In genomic region chr16:30053376-30054015, GRCh38 we compare ENCODE assay signal across 8 cellular contexts. TPM values are rescaled to one million over a fixed set of nuclear protein-coding genes. Genes with fewer than 3 reads are reported as not detected.
A peak's percentile ranks its signal among the peaks of the same experiment; 100 is the strongest.
DNase-seq lines count a peak whose midpoint lies in the region; ATAC-seq and TF ChIP-seq lines count a peak whose summit lies in the region.

No MANE protein-coding gene starts in this region.

- POLR2A ChIA-PET in OCI-LY7 (lab: Charles Lee): interaction anchor here (0.5 kb wide), 1 partner anchor 37 kb away, joined by 5 read pairs; no protein-coding TSS in a partner anchor
- POLR2A ChIA-PET in naive thymus-derived CD4-positive, alpha-beta T cell (lab: Charles Lee): interaction anchor here (0.6 to 7.7 kb wide), 5 partner anchors 9 to 374 kb away, joined by 3 to 48 read pairs (median 4); partner anchors contain the start of gene ALDOA

- DNase-seq in activated T-cell treated with anti-CD3 and anti-CD28 coated beads, Interleukin-2, amount 50 U/mL, for 4 hours: no peak
- DNase-seq in activated T-cell treated with anti-CD3 and anti-CD28 coated beads for 4 hours (no peak), OCI-LY7 (ENCODE audit: low spot score) (no peak), NCI-H1092 treated with DMSO at 0.1 percent for 48 hours (lab: John Stamatoyannopoulos, UW) (no peak)
- no peak for DNase-seq in effector memory CD8-positive, alpha-beta T cell
- no peak for DNase-seq in naive thymus-derived CD4-positive, alpha-beta T cell
- DNase-seq in activated CD4-positive, alpha-beta T cell treated with anti-CD3 and anti-CD28 coated beads for 48 hours: no peak

- CTCF ChIA-PET in OCI-LY7 (lab: Charles Lee; ENCODE audit: unreplicated experiment): no interaction called here
- CTCF ChIA-PET in naive thymus-derived CD4-positive, alpha-beta T cell (lab: Charles Lee): no interaction called here

- H3K9me3 ChIP-seq in OCI-LY7 (ENCODE audit: low read length): no peaks in the 10 kb centered on the region
- H3K9me3 ChIP-seq in naive thymus-derived CD4-positive, alpha-beta T cell (ENCODE audit: control insufficient read depth in 2 of 3, low read length in 3 of 3): no peaks in the 10 kb centered on the region

- H3K36me3 Mint-ChIP-seq in activated T-cell treated with anti-CD3 and anti-CD28 coated beads, Interleukin-2, amount 50 U/mL, for 4 hours (ENCODE audit: insufficient read depth): no peaks in the 10 kb centered on the region
- peaks cover 22% of the 10 kb centered on the region for H3K36me3 Mint-ChIP-seq in effector memory CD8-positive, alpha-beta T cell (ENCODE audit: insufficient read depth)
- no peaks in the 10 kb centered on the region for H3K36me3 Mint-ChIP-seq in naive thymus-derived CD4-positive, alpha-beta T cell

- H3K4me3 ChIP-seq in OCI-LY7 (ENCODE audit: low read depth, low read length, poor library complexity, severe bottlenecking): peak overlapping the region; percentile 83
- peak overlapping the region; percentile 51 for H3K4me3 ChIP-seq in naive thymus-derived CD4-positive, alpha-beta T cell (ENCODE audit: low read length)

- peak overlapping the region; percentile 97 for H3K4me2 ChIP-seq in OCI-LY7 (ENCODE audit: low read length)

- H3K9me2 ChIP-seq in OCI-LY7 (ENCODE audit: insufficient read depth, low read length): no peaks in the 10 kb centered on the region

- no peaks in the 10 kb centered on the region for H3K36me3 ChIP-seq in OCI-LY7 (ENCODE audit: insufficient read depth, low read length)
- H3K36me3 ChIP-seq in naive thymus-derived CD4-positive, alpha-beta T cell (ENCODE audit: control insufficient read depth in 2 of 3, insufficient read depth in 3 of 3, low read length in 3 of 3): no peaks in the 10 kb centered on the region

- H3K4me1 Mint-ChIP-seq in activated T-cell treated with anti-CD3 and anti-CD28 coated beads, Interleukin-2, amount 50 U/mL, for 4 hours (ENCODE audit: low read depth): peaks cover 20% of the 10 kb centered on the region
- peaks cover 11 to 14% of the 10 kb centered on the region in 2 donors for H3K4me1 Mint-ChIP-seq in effector memory CD8-positive, alpha-beta T cell (ENCODE audit: low read depth in 2 of 2)
- peaks cover 6 to 35% (median 24%) of the 10 kb centered on the region in 7 donors for H3K4me1 Mint-ChIP-seq in naive thymus-derived CD4-positive, alpha-beta T cell

- H4K20me1 ChIP-seq in OCI-LY7 (ENCODE audit: insufficient read depth, low read length): no peaks in the 10 kb centered on the region

- TF ChIP-seq CTCF in OCI-LY7 (conservative IDR thresholded peaks at IDR 0.05; ENCODE audit: low read length): no peak

- ATAC-seq in activated T-cell treated with anti-CD3 and anti-CD28 coated beads, Interleukin-2, amount 50 U/mL, for 4 hours: peak; percentile 9 to 36
- peak; percentile 6 for ATAC-seq in effector memory CD8-positive, alpha-beta T cell (replicated peaks)
- no peak for ATAC-seq in naive thymus-derived CD4-positive, alpha-beta T cell
- no peak for ATAC-seq in HG03139 (IDR thresholded peaks at IDR 0.05; ENCODE audit: unreplicated experiment)

- peak overlapping the region; percentile 86 for H3K4me3 Mint-ChIP-seq in activated T-cell treated with anti-CD3 and anti-CD28 coated beads, Interleukin-2, amount 50 U/mL, for 4 hours
- peak overlapping the region; percentile 82 to 87 for H3K4me3 Mint-ChIP-seq in effector memory CD8-positive, alpha-beta T cell
- H3K4me3 Mint-ChIP-seq in naive thymus-derived CD4-positive, alpha-beta T cell: peak overlapping the region; percentile 40 to 89 (median 82)

- intact Hi-C loops in OCI-LY7 (cut with micrococcal nuclease; ENCODE audit: unreplicated experiment): no loop called here
- intact Hi-C loops in naive thymus-derived CD4-positive, alpha-beta T cell (cut with micrococcal nuclease): loop anchor here (1.0 to 5.0 kb wide), 4 partner anchors 11 to 190 kb away; partner anchors contain the start of genes ALDOA (in 1 of the 2), CDIPT (in 1 of the 2) and TBX6 (in 1 of the 2)

- BruUV-seq in OCI-LY7 (replicated peaks; lab: Mats Ljungman, UMichigan): no TSS peak

- peaks cover 27% of the 10 kb centered on the region for H3K4me1 ChIP-seq in OCI-LY7 (ENCODE audit: insufficient read depth, low read length, poor library complexity, severe bottlenecking)
- peaks cover 4 to 5% of the 10 kb centered on the region in 2 donors for H3K4me1 ChIP-seq in naive thymus-derived CD4-positive, alpha-beta T cell (ENCODE audit: control insufficient read depth in 2 of 2, insufficient read depth in 2 of 2, low read length in 2 of 2)

- H3K27ac Mint-ChIP-seq in effector memory CD8-positive, alpha-beta T cell: peak overlapping the region; percentile 77 to 91
- H3K27ac Mint-ChIP-seq in naive thymus-derived CD4-positive, alpha-beta T cell: peak overlapping the region in 4 of 9 donors; percentile 21 to 77 (median 69)

- no peaks in the 10 kb centered on the region for H3K79me2 ChIP-seq in OCI-LY7 (ENCODE audit: insufficient read depth, low read depth, low read length)

- no peaks in the 10 kb centered on the region for H3K9me3 Mint-ChIP-seq in activated T-cell treated with anti-CD3 and anti-CD28 coated beads, Interleukin-2, amount 50 U/mL, for 4 hours
- H3K9me3 Mint-ChIP-seq in effector memory CD8-positive, alpha-beta T cell: no peaks in the 10 kb centered on the region
- H3K9me3 Mint-ChIP-seq in naive thymus-derived CD4-positive, alpha-beta T cell: peaks cover 0 to 1% (median 0%) of the 10 kb centered on the region in 11 donors

- peak overlapping the region; percentile 79 for H2AFZ ChIP-seq in OCI-LY7 (ENCODE audit: low read length)

- H3K27ac ChIP-seq in OCI-LY7 (ENCODE audit: low read depth, low read length, poor library complexity, severe bottlenecking): no peak overlapping the region
- peak overlapping the region; percentile 51 for H3K27ac ChIP-seq in naive thymus-derived CD4-positive, alpha-beta T cell (ENCODE audit: low read depth, low read length)

- no peaks in the 10 kb centered on the region for H3K27me3 ChIP-seq in naive thymus-derived CD4-positive, alpha-beta T cell (ENCODE audit: control insufficient read depth in 2 of 2, insufficient read depth in 2 of 2, low read length in 2 of 2)

- no peaks in the 10 kb centered on the region for H3K27me3 Mint-ChIP-seq in activated T-cell treated with anti-CD3 and anti-CD28 coated beads, Interleukin-2, amount 50 U/mL, for 4 hours (ENCODE audit: low read depth)
- H3K27me3 Mint-ChIP-seq in effector memory CD8-positive, alpha-beta T cell: no peaks in the 10 kb centered on the region
- no peaks in the 10 kb centered on the region for H3K27me3 Mint-ChIP-seq in naive thymus-derived CD4-positive, alpha-beta T cell

RNA-seq across cellular contexts. Expression of gene ALDOA, which starts 12.1 kb away (rescaled TPM):
- 1,000 to 10,000 TPM; 2,101 to 2,362 (median 2,220) TPM for total RNA-seq in activated T-cell treated with anti-CD3 and anti-CD28 coated beads, Interleukin-2, amount 50 U/mL, for 4 hours
- 646 and 809 TPM in 2 replicates for total RNA-seq in OCI-LY7 (2014; rRNA removed; shearing (Covaris generic))
- 811 and 1,029 TPM in 2 replicates for total RNA-seq in OCI-LY7 (2022)
- 1,000 to 10,000 TPM in 1 of 5 experiments, 100 to 1,000 TPM in 4; 356 to 1,619 (median 584) TPM for total RNA-seq in naive thymus-derived CD4-positive, alpha-beta T cell
- 1,000 to 10,000 TPM in 1 of 2 donors, 100 to 1,000 TPM in 1; 955 to 1,316 TPM for polyA plus RNA-seq in naive thymus-derived CD4-positive, alpha-beta T cell

RNA-seq across cellular contexts. Expression of gene PPP4C, which starts 22.3 kb away (rescaled TPM):
- total RNA-seq in activated T-cell treated with anti-CD3 and anti-CD28 coated beads, Interleukin-2, amount 50 U/mL, for 4 hours: 100 to 1,000 TPM; 147 to 164 (median 152) TPM
- total RNA-seq in OCI-LY7 (2014; rRNA removed; shearing (Covaris generic)): 137 and 144 TPM in 2 replicates
- 124 and 130 TPM in 2 replicates for total RNA-seq in OCI-LY7 (2022)
- total RNA-seq in naive thymus-derived CD4-positive, alpha-beta T cell: 100 to 1,000 TPM in 2 of 5 experiments, 10 to 100 TPM in 3; 68.4 to 143 (median 86.0) TPM
- 100 to 1,000 TPM; 176 TPM for polyA plus RNA-seq in naive thymus-derived CD4-positive, alpha-beta T cell

RNA-seq across cellular contexts. Expression of gene TLCD3B, which starts 22.4 kb away (rescaled TPM):
- total RNA-seq in activated T-cell treated with anti-CD3 and anti-CD28 coated beads, Interleukin-2, amount 50 U/mL, for 4 hours: under 1 TPM; 0.22 to 0.33 (median 0.32) TPM
- 2.6 and 4.3 TPM in 2 replicates for total RNA-seq in OCI-LY7 (2014; rRNA removed; shearing (Covaris generic))
- 17.6 and 21.3 TPM in 2 replicates for total RNA-seq in OCI-LY7 (2022)
- total RNA-seq in naive thymus-derived CD4-positive, alpha-beta T cell: 1 to 10 TPM in 2 of 5 experiments, not detected in 3; 1.2 to 2.3 TPM
- not detected for polyA plus RNA-seq in naive thymus-derived CD4-positive, alpha-beta T cell

RNA-seq across cellular contexts. Expression of gene C16orf92, which starts 30.5 kb away (rescaled TPM):
- total RNA-seq in activated T-cell treated with anti-CD3 and anti-CD28 coated beads, Interleukin-2, amount 50 U/mL, for 4 hours: not detected
- total RNA-seq in OCI-LY7 (2014; rRNA removed; shearing (Covaris generic)): not detected in 2 replicates
- not detected in 2 replicates for total RNA-seq in OCI-LY7 (2022)
- not detected for total RNA-seq in naive thymus-derived CD4-positive, alpha-beta T cell
- not detected for polyA plus RNA-seq in naive thymus-derived CD4-positive, alpha-beta T cell

RNA-seq across cellular contexts. Expression of gene TBX6, which starts 38.2 kb away (rescaled TPM):
- total RNA-seq in activated T-cell treated with anti-CD3 and anti-CD28 coated beads, Interleukin-2, amount 50 U/mL, for 4 hours: under 1 TPM; 0.33 to 0.87 (median 0.48) TPM
- 0.77 and 1.4 TPM in 2 replicates for total RNA-seq in OCI-LY7 (2014; rRNA removed; shearing (Covaris generic))
- 3.7 and 4.5 TPM in 2 replicates for total RNA-seq in OCI-LY7 (2022)
- total RNA-seq in naive thymus-derived CD4-positive, alpha-beta T cell: 1 to 10 TPM; 1.5 to 3.3 (median 1.6) TPM
- under 1 TPM in 1 of 2 donors, not detected in 1; 0.38 TPM for polyA plus RNA-seq in naive thymus-derived CD4-positive, alpha-beta T cell

Comparison
In these comparisons a context has a peak if more than half of its experiments do, and no peak if none do; other contexts are left out.
1. ATAC-seq: peak in activated T-cell treated with anti-CD3 and anti-CD28 coated beads, Interleukin-2, amount 50 U/mL, for 4 hours (2 of 2) and effector memory CD8-positive, alpha-beta T cell (single experiment); none in naive thymus-derived CD4-positive, alpha-beta T cell (single experiment) and HG03139 (single experiment).
2. Peak in every context shown above with its lines, with median percentiles within 50 percentile points of each other: H3K4me3 Mint-ChIP-seq.